Comparison of ENCODE assay signal across 1 cellular context in the genomic region with DNA sequence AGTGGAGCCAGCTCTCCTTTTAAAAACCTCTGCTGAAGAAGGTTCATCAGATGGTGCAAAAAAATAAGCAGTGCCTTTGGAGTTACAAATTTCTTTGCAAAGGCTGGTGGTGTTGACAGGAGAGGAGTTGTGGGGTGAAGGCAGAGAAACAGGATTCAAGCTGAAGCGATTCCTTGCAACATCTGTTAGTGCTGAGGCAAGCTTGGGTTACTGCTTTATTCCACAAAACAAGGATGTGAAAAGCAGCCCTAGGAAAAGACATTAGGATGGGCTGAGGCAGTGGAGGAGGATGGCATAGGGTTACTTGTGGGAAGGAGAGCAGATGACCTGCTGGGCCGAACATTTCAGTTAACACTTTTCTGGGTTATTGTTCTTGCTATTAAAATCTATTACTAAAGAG.
TF ChIP-seq lines count a peak whose summit lies in the region.

No MANE protein-coding gene starts in this region.

TF ChIP-seq in IMR-90, 13 proteins besides CTCF, POLR2A, EP300 and RAD21 (continued from another document):
- TF ChIP-seq ELK1 (IDR thresholded peaks at IDR 0.05; ENCODE audit: borderline replicate concordance, low read depth, low read length), result no peak
- no peak for TF ChIP-seq SMC3 (IDR thresholded peaks at IDR 0.05; ENCODE audit: low read depth, low read length)
- no peak for TF ChIP-seq BHLHE40 (IDR thresholded peaks at IDR 0.05; ENCODE audit: low read depth, low read length)
- no peak for TF ChIP-seq MAZ (IDR thresholded peaks at IDR 0.05; ENCODE audit: borderline replicate concordance, low read depth, low read length)
- no peak for TF ChIP-seq RFX5 (IDR thresholded peaks at IDR 0.05; ENCODE audit: low read depth, low read length)
